Comparison of ENCODE assay signal across 29 cellular contexts in genomic region chr6:106700581-106700980, GRCh38.
"Had no signal": no experiment of that assay in that cellular context is flagged by ENCODE, and none has a peak within 500 bp of the region (broad histone marks: within the 10 kb centered on the region; RNA-seq: fewer than 3 reads in every experiment).

No MANE protein-coding gene starts in this region.

- H3K9me3 ChIP-seq: adrenal gland, ovary, right lobe of liver, tibial artery, upper lobe of right lung had no signal

- FAIRE-seq: frontal cortex, TTC549 had no signal

- H3K4me1 Mint-ChIP-seq: brain had no signal

- H3K4me1 ChIP-seq: adrenal gland, left ventricle myocardium inferior, tibial artery, upper lobe of right lung had no signal

- H3K27ac Mint-ChIP-seq: activated naive CD4-positive, alpha-beta T cell treated with anti-CD3 and anti-CD28 coated beads for 36 hours; activated naive CD8-positive, alpha-beta T cell treated with anti-CD3 and anti-CD28 coated beads for 36 hours; activated T-helper 1 cell treated with anti-CD3 and anti-CD28 coated beads, Interleukin-12 subunit alpha, Interleukin-12 subunit beta, Interleukin-2, Interleukin-4 antibody, amounts not matched to agents 30 ng/mL and 10 ng/mL and 1 ng/mL, durations not matched to agents 14 hours and 24 hours and 36 hours; brain; nephron progenitor cell; progenitor cell of endocrine pancreas; T-helper 1 cell treated with Interleukin-12 subunit alpha and Interleukin-12 subunit beta and Interleukin-4 antibody, amounts not matched to agents 30 μg/mL and 1 μg/mL, for 36 hours had no signal

- H3K27me3 ChIP-seq: adrenal gland, cardiac muscle cell, hepatocyte, ovary, right lobe of liver, stomach, upper lobe of right lung had no signal

- H3K79me2 ChIP-seq: hepatocyte had no signal

- H3K4me3 Mint-ChIP-seq: activated naive CD4-positive, alpha-beta T cell treated with anti-CD3 and anti-CD28 coated beads for 36 hours; activated naive CD8-positive, alpha-beta T cell treated with anti-CD3 and anti-CD28 coated beads for 36 hours; activated T-helper 1 cell treated with anti-CD3 and anti-CD28 coated beads, Interleukin-12 subunit alpha, Interleukin-12 subunit beta, Interleukin-2, Interleukin-4 antibody, amounts not matched to agents 30 ng/mL and 10 ng/mL and 1 ng/mL, durations not matched to agents 14 hours and 24 hours and 36 hours; brain; nephron progenitor cell; T-helper 1 cell treated with Interleukin-12 subunit alpha and Interleukin-12 subunit beta and Interleukin-4 antibody, amounts not matched to agents 30 μg/mL and 1 μg/mL, for 36 hours had no signal

- H3K4me2 ChIP-seq: hepatocyte had no signal

- H2AFZ ChIP-seq: hepatocyte had no signal

- H3K27ac ChIP-seq: adrenal gland, cardiac muscle cell, coronary artery, dorsolateral prefrontal cortex, hepatocyte, left ventricle myocardium inferior, ovary, tibial artery, upper lobe of right lung had no signal

- H3K27me3 Mint-ChIP-seq: progenitor cell of endocrine pancreas had no signal

- DNase-seq: activated CD4-positive, alpha-beta T cell treated with anti-CD3 and anti-CD28 coated beads for 1 hour; activated CD4-positive, alpha-beta T cell treated with anti-CD3 and anti-CD28 coated beads, Interleukin-2, amount 50 U/mL, for 4 hours; activated effector memory CD4-positive, alpha-beta T cell treated with anti-CD3 and anti-CD28 coated beads, Interleukin-2, amount 50 U/mL, for 16 hours; activated naive CD4-positive, alpha-beta T cell treated with anti-CD3 and anti-CD28 coated beads for 36 hours; activated naive CD8-positive, alpha-beta T cell treated with anti-CD3 and anti-CD28 coated beads for 36 hours; adrenal gland; aorta; dorsolateral prefrontal cortex; effector memory CD4-positive, alpha-beta T cell; islet precursor cell; left ventricle myocardium inferior; nephron progenitor cell; ovary; right lobe of liver; stimulated activated CD4-positive, alpha-beta T cell treated with anti-CD3 and anti-CD28 coated beads, Interleukin-4, amount 100 ng/mL, for 1 hour; stomach; T-helper 9 cell; tibial artery; upper lobe of right lung had no signal

- H3K4me3 ChIP-seq: adrenal gland, cardiac muscle cell, coronary artery, dorsolateral prefrontal cortex, hepatocyte, left ventricle myocardium inferior, lung, ovary, right lobe of liver, stomach, tibial artery, upper lobe of right lung had no signal

- H3K36me3 Mint-ChIP-seq: activated naive CD8-positive, alpha-beta T cell treated with anti-CD3 and anti-CD28 coated beads for 36 hours; brain had no signal

- ATAC-seq: right lobe of liver, upper lobe of right lung had no signal

- H3K36me3 ChIP-seq: adrenal gland, cardiac muscle cell, left ventricle myocardium inferior, ovary, right lobe of liver, stomach, tibial artery, upper lobe of right lung had no signal
